ENCODE assay signal across 32 cellular contexts in the genomic region with DNA sequence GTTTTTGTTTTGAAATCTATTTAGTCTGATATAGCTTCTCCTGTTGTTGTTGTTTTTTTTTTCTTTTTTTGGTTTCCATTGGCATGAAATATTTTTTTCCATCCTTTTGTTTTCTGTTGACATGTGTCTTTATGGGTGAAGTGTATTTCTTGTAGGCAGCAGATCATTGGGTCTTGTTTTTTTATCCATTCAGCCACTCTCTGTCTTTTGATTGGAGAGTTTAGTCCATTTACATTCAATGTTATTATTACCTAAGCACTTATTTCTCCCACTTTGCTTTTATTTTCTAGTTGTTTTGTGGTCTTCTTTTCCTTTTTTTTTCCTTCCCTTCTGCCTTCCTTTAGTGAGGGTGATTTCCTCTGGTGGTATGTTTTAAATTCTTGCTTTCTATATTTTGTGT.
"Had no signal": no experiment of that assay in that cellular context is flagged by ENCODE, and none has a peak within 500 bp of the region (broad histone marks: within the 10 kb centered on the region; RNA-seq: fewer than 3 reads in every experiment).

No MANE protein-coding gene starts in this region.

- H3K4me1 ChIP-seq: adrenal gland, body of pancreas, breast epithelium had no signal

- FAIRE-seq: astrocyte, TTC549 had no signal

- DNase-seq: activated B cell treated with CpG ODN at 0.5 μM for 24 hours; activated CD4-positive, alpha-beta memory T cell treated with anti-CD3 and anti-CD28 coated beads for 36 hours; activated CD4-positive, alpha-beta T cell treated with anti-CD3 and anti-CD28 coated beads for 4 hours; activated CD4-positive, alpha-beta T cell treated with anti-CD3 and anti-CD28 coated beads, Interleukin-2, amount 10 ng/mL, durations not matched to agents 24 days and 14 days; activated CD4-positive, CD25-positive, alpha-beta regulatory T cell treated with anti-CD3 and anti-CD28 coated beads, Interleukin-2, amount 50 U/mL, for 72 hours; activated CD8-positive, alpha-beta memory T cell treated with anti-CD3 and anti-CD28 coated beads, Interleukin-2, amount 50 U/mL, for 4 hours; activated CD8-positive, alpha-beta T cell treated with anti-CD3 and anti-CD28 coated beads for 36 hours; activated effector memory CD4-positive, alpha-beta T cell treated with anti-CD3 and anti-CD28 coated beads, Interleukin-2, amount 50 U/mL, for 16 hours; activated gamma-delta T cell treated with Interleukin-2 at 50 U/mL for 16 hours; activated naive CD4-positive, alpha-beta T cell; activated naive CD4-positive, alpha-beta T cell treated with anti-CD3 and anti-CD28 coated beads for 36 hours; activated naive CD4-positive, alpha-beta T cell treated with anti-CD3 and anti-CD28 coated beads, Interleukin-2, amount 50 U/mL, for 16 hours; activated naive CD8-positive, alpha-beta T cell treated with anti-CD3 and anti-CD28 coated beads for 36 hours; activated T-cell treated with anti-CD3 and anti-CD28 coated beads for 4 hours; activated T-cell treated with anti-CD3 and anti-CD28 coated beads, Interleukin-2, amount 50 U/mL, for 1 hour; activated T-cell treated with anti-CD3 and anti-CD28 coated beads, Interleukin-2, amount 50 U/mL, for 4 hours; activated T-cell treated with anti-CD3 and anti-CD28 coated beads, Interleukin-2, amount 50 U/mL, for 72 hours; adrenal gland; amniotic stem cell; aorta; body of pancreas; brain microvascular endothelial cell; central memory CD4-positive, alpha-beta T cell; T-helper 1 cell; T-helper 2 cell; T-helper 9 cell had no signal

- H3K27ac ChIP-seq: adrenal gland, body of pancreas, brain microvascular endothelial cell, breast epithelium, VCaP had no signal

- H3K4me3 ChIP-seq: adrenal gland, body of pancreas, breast epithelium had no signal

- H3K27me3 ChIP-seq: adrenal gland, body of pancreas, brain microvascular endothelial cell, breast epithelium had no signal

- H3K36me3 ChIP-seq: adrenal gland, brain microvascular endothelial cell, breast epithelium had no signal

- ATAC-seq: activated CD8-positive, alpha-beta T cell treated with anti-CD3 and anti-CD28 coated beads for 36 hours; activated naive CD4-positive, alpha-beta T cell treated with anti-CD3 and anti-CD28 coated beads, Interleukin-2, amount 50 U/mL, for 72 hours; activated T-cell treated with anti-CD3 and anti-CD28 coated beads, Interleukin-2, amount 50 U/mL, for 4 hours; activated T-cell treated with anti-CD3 and anti-CD28 coated beads, Interleukin-2, amount 50 U/mL, for 72 hours; activated T-helper 17 cell treated with anti-CD3 and anti-CD28 coated beads, Interleukin-2, amount 50 U/mL, for 72 hours; body of pancreas had no signal
